10 cellular contexts compared by ENCODE assay signal in the genomic region with DNA sequence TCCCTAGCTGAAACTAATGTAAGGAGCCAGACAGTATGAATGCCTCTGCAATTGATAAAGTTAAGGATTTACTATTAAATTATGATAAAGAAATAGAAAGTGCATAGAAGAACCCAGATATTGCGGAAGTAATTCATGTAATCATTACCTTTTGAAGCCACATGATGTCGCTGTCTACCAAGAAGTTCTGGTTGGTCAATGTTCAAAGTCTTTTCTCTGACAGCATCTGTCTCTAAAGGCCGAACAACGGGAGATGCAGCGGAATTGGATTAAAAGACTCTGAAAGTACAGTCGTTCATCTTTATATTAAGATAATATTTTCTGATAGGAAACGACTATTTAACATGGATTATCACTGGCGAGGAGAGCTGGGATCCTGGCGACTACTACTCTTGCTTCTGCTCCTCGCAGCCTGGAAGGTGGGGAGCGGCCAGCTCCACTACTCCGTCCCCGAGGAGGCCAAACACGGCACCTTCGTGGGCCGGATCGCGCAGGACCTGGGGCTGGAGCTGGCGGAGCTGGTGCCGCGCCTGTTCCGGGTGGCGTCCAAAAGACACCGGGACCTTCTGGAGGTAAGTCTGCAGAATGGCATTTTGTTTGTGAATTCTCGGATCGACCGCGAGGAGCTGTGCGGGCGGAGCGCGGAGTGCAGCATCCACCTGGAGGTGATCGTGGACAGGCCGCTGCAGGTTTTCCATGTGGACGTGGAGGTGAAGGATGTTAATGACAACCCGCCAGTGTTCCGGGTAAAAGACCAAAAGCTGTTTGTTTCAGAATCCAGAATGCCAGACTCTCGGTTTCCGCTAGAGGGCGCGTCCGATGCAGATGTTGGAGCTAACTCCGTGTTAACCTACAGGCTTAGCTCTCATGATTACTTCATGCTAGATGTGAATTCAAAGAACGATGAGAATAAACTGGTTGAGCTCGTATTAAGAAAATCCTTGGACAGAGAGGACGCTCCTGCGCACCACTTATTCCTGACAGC. TPM values are rescaled to one million over a fixed set of nuclear protein-coding genes. Genes with fewer than 3 reads are reported as not detected.
A peak's percentile ranks its signal among the peaks of the same experiment; 100 is the strongest.
DNase-seq lines count a peak whose midpoint lies in the region; ATAC-seq, FAIRE-seq and TF ChIP-seq lines count a peak whose summit lies in the region.
"Had no signal": no experiment of that assay in that cellular context is flagged by ENCODE, and none has a peak within 500 bp of the region (broad histone marks: within the 10 kb centered on the region; RNA-seq: fewer than 3 reads in every experiment).

A gene with protein sequence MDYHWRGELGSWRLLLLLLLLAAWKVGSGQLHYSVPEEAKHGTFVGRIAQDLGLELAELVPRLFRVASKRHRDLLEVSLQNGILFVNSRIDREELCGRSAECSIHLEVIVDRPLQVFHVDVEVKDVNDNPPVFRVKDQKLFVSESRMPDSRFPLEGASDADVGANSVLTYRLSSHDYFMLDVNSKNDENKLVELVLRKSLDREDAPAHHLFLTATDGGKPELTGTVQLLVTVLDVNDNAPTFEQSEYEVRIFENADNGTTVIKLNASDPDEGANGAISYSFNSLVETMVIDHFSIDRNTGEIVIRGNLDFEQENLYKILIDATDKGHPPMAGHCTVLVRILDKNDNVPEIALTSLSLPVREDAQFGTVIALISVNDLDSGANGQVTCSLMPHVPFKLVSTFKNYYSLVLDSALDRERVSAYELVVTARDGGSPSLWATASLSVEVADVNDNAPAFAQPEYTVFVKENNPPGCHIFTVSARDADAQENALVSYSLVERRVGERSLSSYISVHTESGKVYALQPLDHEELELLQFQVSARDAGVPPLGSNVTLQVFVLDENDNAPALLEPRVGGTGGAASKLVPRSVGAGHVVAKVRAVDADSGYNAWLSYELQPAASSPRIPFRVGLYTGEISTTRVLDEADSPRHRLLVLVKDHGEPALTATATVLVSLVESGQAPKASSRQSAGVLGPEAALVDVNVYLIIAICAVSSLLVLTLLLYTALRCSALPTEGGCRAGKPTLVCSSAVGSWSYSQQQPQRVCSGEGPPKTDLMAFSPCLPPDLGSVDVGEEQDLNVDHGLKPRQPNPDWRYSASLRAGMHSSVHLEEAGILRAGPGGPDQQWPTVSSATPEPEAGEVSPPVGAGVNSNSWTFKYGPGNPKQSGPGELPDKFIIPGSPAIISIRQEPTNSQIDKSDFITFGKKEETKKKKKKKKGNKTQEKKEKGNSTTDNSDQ (plus strand): TSS at position 210 of the 985 bp plus-strand sequence. CDS start 135 bp downstream, at position 345.

- no peak within 1 kb of the TSS for H3K4me3 Mint-ChIP-seq in MCF 10A (ENCODE audit: unreplicated experiment)

- H3K27me3 ChIP-seq in breast epithelium (no peaks in the 10 kb centered on the region), H1 (replicated peaks in 1 of 4; ENCODE audit: control insufficient read depth in 3 of 4, extremely low read depth in 1 of 4, insufficient read depth in 3 of 4, low read length in 3 of 4) (no peaks in the 10 kb centered on the region), testis (no peaks in the 10 kb centered on the region)

- TF ChIP-seq POLR2A in breast epithelium (IDR thresholded peaks at IDR 0.05) (no peak), H1 (IDR thresholded peaks at IDR 0.05; ENCODE audit: control extremely low read depth in 1 of 2, low read depth in 2 of 2, low read length in 2 of 2) (no peak), testis (IDR thresholded peaks at IDR 0.05) (no peak)

- no peak within 1 kb of the TSS for H3K9ac ChIP-seq in H1 (replicated peaks in 1 of 4; ENCODE audit: extremely low read depth in 1 of 4, low read depth in 3 of 4, low read length in 3 of 4)

- H3K23me2 ChIP-seq in H1 (ENCODE audit: low read depth, low read length) = no peaks in the 10 kb centered on the region

- DNase-seq in MCF 10A (ENCODE audit: unreplicated experiment) (peak; percentile 24), breast epithelium (ENCODE audit: low spot score in 2 of 2) (no peak), NCI-H748 treated with DMSO at 0.1 percent for 48 hours (lab: John Stamatoyannopoulos, UW) (peak; percentile 79), H1 (ENCODE audit: low read depth in 1 of 2, low spot score in 2 of 2) (peak in 1 of 2 experiments; percentile 84), testis (peak; percentile 72), GOT3 (lab: John Stamatoyannopoulos, UW) (no peak)
- DNase-seq: right cardiac atrium, tibial artery had no signal

- no peak within 1 kb of the TSS for H3K4me3 ChIP-seq in breast epithelium
- peak within 1 kb of the TSS in 3 of 4 experiments; percentile 29 to 47 (median 29); a peak in 4 of 8 replicates for H3K4me3 ChIP-seq in H1 (ENCODE audit: extremely low read depth in 1 of 4, insufficient read depth in 2 of 4, low read depth in 3 of 4, low read length in 4 of 4)
- H3K4me3 ChIP-seq in testis = peak within 1 kb of the TSS in 1 of 2 donors; percentile 9
- H3K4me3 ChIP-seq: tibial artery had no signal

- no peak within 1 kb of the TSS for H2AK5ac ChIP-seq in H1 (ENCODE audit: low read depth, low read length)

- H2AFZ ChIP-seq in H1 (ENCODE audit: low read length) = no peak within 1 kb of the TSS

- peak within 1 kb of the TSS in 1 of 2 experiments; percentile 43; a peak in 1 of 4 replicates for H3K4me2 ChIP-seq in H1 (ENCODE audit: insufficient read depth in 1 of 2, low read depth in 2 of 2, low read length in 2 of 2)

- WGBS in H1 (ENCODE audit: extremely low coverage in 1 of 2, insufficient coverage in 1 of 2, insufficient read length in 1 of 2, insufficient replicate concordance in 2 of 2, low coverage in 1 of 2, low lambda C conversion rate in 2 of 2, missing lambda C conversion rate in 1 of 2), 2 experiments = 57% methylated on average over 47 of the region's 47 CpGs; no CpG with 5 or more reads in 1 of the 2 experiments
- WGBS in testis, 2 donors = 13 to 18% methylated on average over 41 to 47 of the region's 47 CpGs

- H2BK12ac ChIP-seq in H1 (ENCODE audit: low read depth, low read length) = no peak within 1 kb of the TSS

- TF ChIP-seq CTCF in MCF 10A (IDR thresholded peaks at IDR 0.05; ENCODE audit: unreplicated experiment) = peak; percentile 20
- no peak for TF ChIP-seq CTCF in breast epithelium (IDR thresholded peaks at IDR 0.05)
- TF ChIP-seq CTCF in H1 (IDR thresholded peaks at IDR 0.05; ENCODE audit: control extremely low read depth in 1 of 3, insufficient read depth in 1 of 3, low read depth in 1 of 3, low read length in 3 of 3) = peak; percentile 63 to 81 (median 79)
- TF ChIP-seq CTCF in testis (IDR thresholded peaks at IDR 0.05) = peak in 2 of 3 experiments; percentile 26 to 39

- H3K9me3 Mint-ChIP-seq in MCF 10A (ENCODE audit: unreplicated experiment) = peaks cover 21% of the 10 kb centered on the region

- H3K4me1 ChIP-seq in breast epithelium (no peaks in the 10 kb centered on the region), H1 (replicated peaks in 1 of 4; ENCODE audit: control insufficient read depth in 3 of 4, insufficient read depth in 4 of 4, low read length in 3 of 4) (no peaks in the 10 kb centered on the region), testis (no peaks in the 10 kb centered on the region)
- H3K4me1 ChIP-seq: tibial artery had no signal

- no peak within 1 kb of the TSS for H2BK20ac ChIP-seq in H1 (ENCODE audit: low read length)

- peak; percentile 57 for FAIRE-seq in H1 (lab: Jason Lieb, UNC)

- no peaks in the 10 kb centered on the region for H3K27me3 Mint-ChIP-seq in MCF 10A (ENCODE audit: insufficient read depth, unreplicated experiment)

- POLR2A ChIA-PET in MCF 10A (lab: Yijun Ruan, JAX) = interaction anchor here (0.6 to 1.1 kb wide), 2 partner anchors 21 to 301 kb away, joined by 3 to 4 read pairs; no protein-coding TSS in a partner anchor
- POLR2A ChIA-PET in H1 (lab: Charles Lee; ENCODE audit: partially characterized antibody) = interaction anchor here (0.6 to 1.8 kb wide), 6 partner anchors 13 to 199 kb away, joined by 3 to 10 read pairs (median 4); a partner anchor contains a TSS

- intact Hi-C loops in MCF 10A (cut with micrococcal nuclease) (no loop called here), breast epithelium (cut with DNase I; ENCODE audit: low total_unique reads) (no loop called here), testis (cut with DNase I; ENCODE audit: low total_unique reads) (no loop called here)

- H3K18ac ChIP-seq in H1 (ENCODE audit: extremely low read depth, low read length) = no peak within 1 kb of the TSS

- H3K36me3 ChIP-seq in breast epithelium (no peaks in the 10 kb centered on the region), H1 (ENCODE audit: control insufficient read depth in 2 of 4, insufficient read depth in 4 of 4, low read length in 3 of 4) (peaks cover 0 to 3% (median 0%) of the 10 kb centered on the region in 4 experiments; a peak in 3 of 8 replicates), testis (ENCODE audit: low read depth, missing control alignments) (no peaks in the 10 kb centered on the region)
- H3K36me3 ChIP-seq: tibial artery had no signal

- no peaks in the 10 kb centered on the region for H3K4me1 Mint-ChIP-seq in MCF 10A (ENCODE audit: insufficient read depth, unreplicated experiment)

- ATAC-seq in HG03354 (IDR thresholded peaks at IDR 0.05; ENCODE audit: poor library complexity, severe bottlenecking, unreplicated experiment) (no peak), GM21528 (IDR thresholded peaks at IDR 0.05; ENCODE audit: low FRiP score, unreplicated experiment) (no peak)
- ATAC-seq: right cardiac atrium had no signal

- no peaks in the 10 kb centered on the region for H3K79me1 ChIP-seq in H1 (ENCODE audit: low read depth, low read length)

- no peak within 1 kb of the TSS for H3K4ac ChIP-seq in H1 (replicated peaks; ENCODE audit: insufficient read length, low read depth, low read length)

- no peak within 1 kb of the TSS for H3K23ac ChIP-seq in H1 (ENCODE audit: insufficient read length)

- no peak within 1 kb of the TSS for H2BK120ac ChIP-seq in H1 (replicated peaks; ENCODE audit: low read depth, low read length)

- H3K27ac ChIP-seq in breast epithelium (no peak within 1 kb of the TSS), H1 (ENCODE audit: low read depth, low read length) (no peak within 1 kb of the TSS), testis (no peak within 1 kb of the TSS)
- H3K27ac ChIP-seq: tibial artery had no signal

- no peak within 1 kb of the TSS for H3K56ac ChIP-seq in H1 (replicated peaks; ENCODE audit: insufficient read length, low read depth, low read length)

- no peak within 1 kb of the TSS for H4K91ac ChIP-seq in H1 (replicated peaks; ENCODE audit: insufficient read length, low read length)

- no peak within 1 kb of the TSS for H2BK5ac ChIP-seq in H1 (ENCODE audit: low read depth, low read length)

- H3K36me3 Mint-ChIP-seq in MCF 10A (ENCODE audit: insufficient read depth, unreplicated experiment) = no peaks in the 10 kb centered on the region

- no peaks in the 10 kb centered on the region for H3K79me2 ChIP-seq in H1 (ENCODE audit: control insufficient read depth in 1 of 2, insufficient read depth in 2 of 2, low read length in 2 of 2)

- no peak within 1 kb of the TSS for H2BK15ac ChIP-seq in H1 (ENCODE audit: low read length)

- CTCF ChIA-PET in MCF 10A (lab: Yijun Ruan, JAX) (interaction anchor here (0.6 to 2.8 kb wide), 5 partner anchors 12 to 474 kb away, joined by 3 to 8 read pairs (median 3); no protein-coding TSS in a partner anchor), H1 (lab: Charles Lee; ENCODE audit: partially characterized antibody) (interaction anchor here (0.6 to 4.7 kb wide), 52 partner anchors 9 to 382 kb away, joined by 3 to 122 read pairs (median 5); a partner anchor contains a TSS)

- peaks cover 27 to 55% of the 10 kb centered on the region in 2 donors for H3K9me3 ChIP-seq in breast epithelium
- H3K9me3 ChIP-seq in H1 (ENCODE audit: insufficient read depth in 2 of 2, low read depth in 1 of 2, low read length in 1 of 2) = peaks cover 0 to 2% of the 10 kb centered on the region in 2 experiments; a peak in 1 of 4 replicates
- H3K9me3 ChIP-seq in testis = no peaks in the 10 kb centered on the region

- H4K8ac ChIP-seq in H1 (ENCODE audit: extremely low read depth, insufficient read depth, low read length) = no peak within 1 kb of the TSS

- no peak within 1 kb of the TSS for H3K27ac Mint-ChIP-seq in MCF 10A (ENCODE audit: low read depth, unreplicated experiment)

- no peaks in the 10 kb centered on the region for H4K20me1 ChIP-seq in H1 (replicated peaks in 1 of 2; ENCODE audit: control insufficient read depth in 1 of 2, insufficient read depth in 2 of 2, low read length in 2 of 2)

- H3K14ac ChIP-seq in H1 (ENCODE audit: insufficient read length) = no peak within 1 kb of the TSS

- no peak for TF ChIP-seq EP300 in H1 (IDR thresholded peaks at IDR 0.05; ENCODE audit: borderline replicate concordance in 1 of 2, low read depth in 2 of 2, low read length in 2 of 2)

- peak; percentile 70 to 76 for TF ChIP-seq RAD21 in H1 (IDR thresholded peaks at IDR 0.05 in 1 of 2, conservative IDR thresholded peaks at IDR 0.05 in 1 of 2; ENCODE audit: low read depth in 2 of 2, low read length in 2 of 2)

- H4K5ac ChIP-seq in H1 (ENCODE audit: insufficient read length, low read depth, low read length) = no peak within 1 kb of the TSS

- BruUV-seq in MCF 10A (replicated peaks; lab: Mats Ljungman, UMichigan) = no TSS peak

RNA-seq across cellular contexts. Expression of the gene that starts here (rescaled TPM):
- total RNA-seq in MCF 10A (2022) = 0.25 TPM in 1 of 2 replicates, not detected in the other
- under 1 TPM; 0.32 to 0.98 (median 0.88) TPM for total RNA-seq in breast epithelium
- total RNA-seq in H1 (2021; fragmentation: NEBNext Ultra II Directional; extraction: Animal tissue kit (Norgen Biotek cat#: 25700)) = 0.52 and 0.96 TPM in 2 replicates
- polyA plus RNA-seq in H1 (2011; rRNA removed) = 0.14 and 0.17 TPM in 2 replicates
- 0.12 TPM for polyA plus RNA-seq in H1 (2011; cell fraction: cytosol; rRNA removed)
- 1.2 TPM for polyA plus RNA-seq in H1 (2011; cell fraction: nucleus; rRNA removed)
- polyA plus RNA-seq in H1 (2012, experiment 1 of 2) = 0.61 to 0.88 TPM (median 0.73 TPM) in 4 replicates
- polyA plus RNA-seq in H1 (2012, experiment 2 of 2) = 0.14 TPM
- polyA plus RNA-seq in H1 (2013, experiment 1 of 2) = 0.20 TPM
- 0.15 TPM for polyA plus RNA-seq in H1 (2013, experiment 2 of 2)
- polyA minus RNA-seq in H1 (2011; rRNA and poly(A)+ RNA removed) = 2.5 and 2.7 TPM in 2 replicates
- 0.44 TPM for polyA minus RNA-seq in H1 (2011; cell fraction: cytosol; rRNA and poly(A)+ RNA removed)
- polyA minus RNA-seq in H1 (2011; cell fraction: nucleus; rRNA and poly(A)+ RNA removed) = 9.6 TPM
- total RNA-seq in testis = 1 to 10 TPM; 1.2 to 1.9 TPM
- 0.24 TPM for polyA plus RNA-seq in testis (ENCODE audit: insufficient read depth, low read depth, low replicate concordance)
- polyA plus RNA-seq: right cardiac atrium had no signal

Comparison
In these comparisons a context has a peak if more than half of its experiments do, and no peak if none do; other contexts are left out.
1. CTCF ChIP-seq: peak in MCF 10A (single experiment), H1 (3 of 3) and testis (2 of 3); none in breast epithelium (0 of 3).
2. Peak in DNase-seq in MCF 10A; RNA of the gene not detected or under 1 TPM.
3. DNase-seq: peak in NCI-H748 treated with DMSO at 0.1 percent for 48 hours (single experiment) and testis (single experiment); none in breast epithelium (0 of 2) and GOT3 (single experiment).
4. H3K4me3 ChIP-seq: peak in H1 (3 of 4); none in breast epithelium (0 of 3).